Comparison of ENCODE assay signal across 8 cellular contexts in genomic region chr4:110516106-110516922, GRCh38. TPM values are rescaled to one million over a fixed set of nuclear protein-coding genes. Genes with fewer than 3 reads are reported as not detected.
DNase-seq lines count a peak whose midpoint lies in the region; ATAC-seq, FAIRE-seq and TF ChIP-seq lines count a peak whose summit lies in the region.

No MANE protein-coding gene starts in this region.

- no peak overlapping the region for H3K27ac ChIP-seq in HL-60 (replicated peaks)

- TF ChIP-seq CTCF in HL-60 (IDR thresholded peaks at IDR 0.05; ENCODE audit: insufficient read depth, low read length) (peak; percentile 62), omental fat pad (IDR thresholded peaks at IDR 0.05) (peak in 1 of 3 donors; percentile 37)

- ATAC-seq in GM19467 (IDR thresholded peaks at IDR 0.05; ENCODE audit: unreplicated experiment) (peak; percentile 74), omental fat pad (ENCODE audit: low FRiP score) (peak; percentile 94)

- FAIRE-seq in RCC 7860 (lab: Jason Lieb, UNC): peak; percentile 46

- peak overlapping the region; percentile 49 for H3K4me3 ChIP-seq in HL-60 (replicated peaks; ENCODE audit: insufficient read depth, low read length)

- H3K27me3 ChIP-seq in HL-60 (ENCODE audit: insufficient read depth, poor library complexity, severe bottlenecking): no peaks in the 10 kb centered on the region

- DNase-seq in COR-L47 (lab: John Stamatoyannopoulos, UW): peak; percentile 73
- peak in 1 of 2 experiments; percentile 49 for DNase-seq in HL-60 (ENCODE audit: low read depth in 1 of 2, low spot score in 1 of 2)
- DNase-seq in RCC 7860 (ENCODE audit: low spot score): peak; percentile 53
- peak; percentile 41 to 47 for DNase-seq in activated T-helper 1 cell treated with anti-CD3 and anti-CD28 coated beads, Interleukin-2, amount 50 U/mL, for 16 hours (ENCODE audit: low read depth in 1 of 2, low spot score in 1 of 2)
- peak; percentile 49 for DNase-seq in fibroblast of the conjunctiva (ENCODE audit: low read depth)
- peak; percentile 65 for DNase-seq in omental fat pad (ENCODE audit: low spot score)
- peak; percentile 76 for DNase-seq in superior temporal gyrus (ENCODE audit: extremely low spot score)

RNA-seq across cellular contexts. Expression of gene ENPEP, which starts 40.4 kb away (rescaled TPM):
- 10 to 100 TPM in 3 of 4 donors, 1 to 10 TPM in 1; 7.5 to 30.3 (median 15.7) TPM for total RNA-seq in omental fat pad
